Comparison of ENCODE assay signal across 32 cellular contexts in the genomic region with DNA sequence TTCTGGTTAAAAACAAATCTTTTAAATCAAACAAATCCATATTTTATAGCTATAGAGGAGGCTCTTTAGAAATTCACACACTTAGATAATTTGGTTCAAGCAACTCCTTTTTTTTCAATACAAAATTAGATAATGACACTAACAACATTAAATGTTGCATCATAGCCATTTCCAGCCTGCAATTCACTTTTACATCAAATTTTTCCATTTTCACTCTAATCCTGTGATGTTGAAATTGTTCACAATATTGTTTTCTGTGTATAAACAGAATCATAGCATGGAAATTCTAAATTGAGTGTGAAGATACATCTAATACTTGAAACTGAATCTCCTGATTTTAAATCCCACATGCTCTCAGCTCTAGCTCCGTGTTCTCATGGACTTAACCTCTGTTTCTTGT.
"Had no signal": no experiment of that assay in that cellular context is flagged by ENCODE, and none has a peak within 500 bp of the region (broad histone marks: within the 10 kb centered on the region; RNA-seq: fewer than 3 reads in every experiment).

No MANE protein-coding gene starts in this region.

- H3K4me1 ChIP-seq: ascending aorta, Peyer's patch had no signal

- H3K9me3 ChIP-seq: ascending aorta, Peyer's patch, SJSA1 had no signal

- ATAC-seq: activated CD8-positive, alpha-beta memory T cell treated with anti-CD3 and anti-CD28 coated beads, Interleukin-2, amount 10 ng/mL, durations not matched to agents 7 days and 5 days; activated naive CD8-positive, alpha-beta T cell treated with anti-CD3 and anti-CD28 coated beads, Interleukin-2, amount 50 U/mL, for 24 hours had no signal

- H3K4me3 ChIP-seq: ascending aorta, Peyer's patch, SJSA1 had no signal

- H3K27me3 ChIP-seq: ascending aorta, Peyer's patch, SJSA1 had no signal

- H3K36me3 ChIP-seq: ascending aorta, Peyer's patch, SJSA1 had no signal

- H3K27ac ChIP-seq: ascending aorta, Peyer's patch, SJSA1, VCaP had no signal

- DNase-seq: activated B cell treated with CpG ODN at 0.5 μM for 24 hours; activated CD4-positive, alpha-beta memory T cell treated with anti-CD3 and anti-CD28 coated beads, Interleukin-2, amount 10 ng/mL, durations not matched to agents 7 days and 5 days; activated CD4-positive, alpha-beta T cell treated with anti-CD3 and anti-CD28 coated beads for 4 hours; activated CD4-positive, alpha-beta T cell treated with anti-CD3 and anti-CD28 coated beads, Interleukin-2, amount 50 U/mL, for 1 hour; activated CD4-positive, CD25-positive, alpha-beta regulatory T cell treated with anti-CD3 and anti-CD28 coated beads, Interleukin-2, amount 50 U/mL, for 72 hours; activated CD8-positive, alpha-beta memory T cell treated with anti-CD3 and anti-CD28 coated beads for 24 hours; activated CD8-positive, alpha-beta memory T cell treated with anti-CD3 and anti-CD28 coated beads, Interleukin-2, amount 10 ng/mL, durations not matched to agents 7 days and 5 days; activated CD8-positive, alpha-beta memory T cell treated with anti-CD3 and anti-CD28 coated beads, Interleukin-2, amount 50 U/mL, for 48 hours; activated effector memory CD4-positive, alpha-beta T cell treated with Interleukin-2 at 50 U/mL for 16 hours; activated naive CD4-positive, alpha-beta T cell treated with anti-CD3 and anti-CD28 coated beads, Interleukin-2, amount 10 ng/mL, durations not matched to agents 7 days and 5 days; activated naive CD8-positive, alpha-beta T cell treated with anti-CD3 and anti-CD28 coated beads, Interleukin-2, amount 50 U/mL, for 24 hours; activated T-cell treated with anti-CD3 and anti-CD28 coated beads, Interleukin-2, amount 50 U/mL, for 48 hours; amniotic stem cell; cerebellar nuclear complex; KG1; NCI-H1092 treated with DMSO at 0.1 percent for 48 hours; NCI-H1417; NCI-H146; NCI-H187; NCI-H2081; NCI-H345; NCI-H524 treated with DMSO at 0.1 percent for 48 hours; Peyer's patch; RPMI8226; SHP77 treated with DMSO at 0.1 percent for 48 hours; SW 1271; T-helper 1 cell; T-helper 2 cell; T-helper 9 cell had no signal
